Comparison of ENCODE assay signal across 11 cellular contexts in genomic region chr16:52518884-52519283, GRCh38. TPM values are rescaled to one million over a fixed set of nuclear protein-coding genes. Genes with fewer than 3 reads are reported as not detected.
"Had no signal": no experiment of that assay in that cellular context is flagged by ENCODE, and none has a peak within 500 bp of the region (broad histone marks: within the 10 kb centered on the region; RNA-seq: fewer than 3 reads in every experiment).

No MANE protein-coding gene starts in this region.

- H3K4me3 Mint-ChIP-seq: GM23338, H9, HFFc6 had no signal

- H3K9ac ChIP-seq: GM23248 had no signal

- DNase-seq: GM23248, GOT3, H7, H9, HCEC 1CT, HFFc6 had no signal

- ATAC-seq: GM23338, HCT116 had no signal

- H3K4me3 ChIP-seq: GM23248, GM23338, HAP-1 had no signal

- H3K4me1 ChIP-seq: HAP-1 had no signal

- H3K27ac ChIP-seq: GM23248 had no signal

- H3K4me2 ChIP-seq: GM23338 had no signal

- H2AFZ ChIP-seq: GM23248, GM23338 had no signal

- H3K36me3 ChIP-seq: HAP-1 had no signal

- FAIRE-seq: H1, H54 had no signal

- H3K9me3 ChIP-seq: HAP-1 had no signal

- H3K9me3 Mint-ChIP-seq: GM23338, H9 had no signal

- H3K27ac Mint-ChIP-seq: GM23338, H9, HFFc6 had no signal

RNA-seq across cellular contexts. Expression of gene TOX3, which starts 28.1 kb away (rescaled TPM):
- total RNA-seq: GM23248, HFFc6 had no signal
- polyA plus RNA-seq: GM23248 had no signal
